In the genomic region with DNA sequence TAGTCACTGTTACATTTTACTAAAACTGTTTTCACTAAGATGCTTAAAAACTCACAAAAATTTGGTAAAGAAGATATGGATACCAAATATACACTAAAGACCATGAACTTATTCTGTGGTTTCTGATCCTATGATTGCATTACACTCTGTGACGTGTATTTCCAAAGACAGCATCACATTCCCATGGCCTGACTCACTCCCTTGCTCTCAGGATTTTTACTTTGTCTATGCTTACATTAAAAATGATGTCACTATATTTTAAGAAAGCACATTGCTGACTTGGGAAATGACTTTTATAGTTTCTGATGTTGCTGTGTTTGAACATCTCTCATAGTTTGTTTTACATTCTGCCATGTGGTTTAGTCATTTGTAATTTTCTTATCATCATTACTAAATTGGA, we compare ENCODE assay signal across 25 cellular contexts.
DNase-seq lines count a peak whose midpoint lies in the region; TF ChIP-seq lines count a peak whose summit lies in the region.
"Had no signal": no experiment of that assay in that cellular context is flagged by ENCODE, and none has a peak within 500 bp of the region (broad histone marks: within the 10 kb centered on the region; RNA-seq: fewer than 3 reads in every experiment).

No MANE protein-coding gene starts in this region.

- POLR2A ChIA-PET in MCF 10A (lab: Yijun Ruan, JAX), result no interaction called here

- TF ChIP-seq POLR2A in breast epithelium (IDR thresholded peaks at IDR 0.05), result no peak

- no peaks in the 10 kb centered on the region for H3K36me3 Mint-ChIP-seq in MCF 10A (ENCODE audit: insufficient read depth, unreplicated experiment)
- H3K36me3 Mint-ChIP-seq: IgD-negative memory B cell had no signal

- BruUV-seq in MCF 10A (replicated peaks; lab: Mats Ljungman, UMichigan), result no TSS peak

- intact Hi-C loops in MCF 10A (cut with micrococcal nuclease) (no loop called here), breast epithelium (cut with DNase I; ENCODE audit: low total_unique reads) (no loop called here)

- no peak overlapping the region for H3K4me3 Mint-ChIP-seq in MCF 10A (ENCODE audit: unreplicated experiment)
- H3K4me3 Mint-ChIP-seq: activated CD4-positive, alpha-beta T cell treated with anti-CD3 and anti-CD28 coated beads, Interleukin-2, amount 10 ng/mL, durations not matched to agents 24 days and 14 days; activated naive CD8-positive, alpha-beta T cell treated with anti-CD3 and anti-CD28 coated beads, Interleukin-2, amount 50 U/mL, for 24 hours; central memory CD8-positive, alpha-beta T cell; IgD-negative memory B cell; nephron progenitor cell had no signal

- H3K36me3 ChIP-seq in breast epithelium, result no peaks in the 10 kb centered on the region
- H3K36me3 ChIP-seq: BLaER1, Peyer's patch, uterus had no signal

- in situ Hi-C loops in astrocyte of the spinal cord (cut with HindIII; ENCODE audit: low sequenced_read_pairs), result no loop called here

- no peaks in the 10 kb centered on the region for H3K4me1 Mint-ChIP-seq in MCF 10A (ENCODE audit: insufficient read depth, unreplicated experiment)
- H3K4me1 Mint-ChIP-seq: activated CD4-positive, alpha-beta T cell treated with anti-CD3 and anti-CD28 coated beads, Interleukin-2, amount 10 ng/mL, durations not matched to agents 24 days and 14 days; activated naive CD8-positive, alpha-beta T cell treated with anti-CD3 and anti-CD28 coated beads, Interleukin-2, amount 50 U/mL, for 24 hours; central memory CD8-positive, alpha-beta T cell; IgD-negative memory B cell; nephron progenitor cell had no signal

- H3K4me3 ChIP-seq in breast epithelium, result no peak overlapping the region
- no peak overlapping the region for H3K4me3 ChIP-seq in astrocyte of the spinal cord (ENCODE audit: low read depth, low read length)
- H3K4me3 ChIP-seq: BLaER1, Peyer's patch, smooth muscle cell, uterus had no signal

- no peaks in the 10 kb centered on the region for H3K4me1 ChIP-seq in breast epithelium
- H3K4me1 ChIP-seq: BLaER1, Peyer's patch, uterus had no signal

- TF ChIP-seq CTCF in MCF 10A (IDR thresholded peaks at IDR 0.05; ENCODE audit: unreplicated experiment) (no peak), breast epithelium (IDR thresholded peaks at IDR 0.05) (no peak), astrocyte of the spinal cord (IDR thresholded peaks at IDR 0.05; ENCODE audit: low read depth, low read length) (no peak)

- peaks cover 0 to 5% of the 10 kb centered on the region in 2 donors for H3K9me3 ChIP-seq in breast epithelium
- H3K9me3 ChIP-seq: Peyer's patch, uterus had no signal

- peaks cover 0 to 4% of the 10 kb centered on the region in 2 donors for H3K27me3 ChIP-seq in breast epithelium
- H3K27me3 ChIP-seq: Peyer's patch, uterus had no signal

- no peak overlapping the region for H3K27ac Mint-ChIP-seq in MCF 10A (ENCODE audit: low read depth, unreplicated experiment)
- H3K27ac Mint-ChIP-seq: activated CD4-positive, alpha-beta T cell treated with anti-CD3 and anti-CD28 coated beads, Interleukin-2, amount 10 ng/mL, durations not matched to agents 24 days and 14 days; activated naive CD8-positive, alpha-beta T cell treated with anti-CD3 and anti-CD28 coated beads, Interleukin-2, amount 50 U/mL, for 24 hours; activated T-helper 2 cell treated with anti-CD3 and anti-CD28 coated beads, Interferon-gamma antibody, Interleukin-2, Interleukin-4, amounts not matched to agents 10 μg/mL and 5 μg/mL and 100 μg/mL, durations not matched to agents 14 hours and 24 hours and 36 hours; IgD-negative memory B cell; nephron progenitor cell had no signal

- H3K27me3 Mint-ChIP-seq in MCF 10A (ENCODE audit: insufficient read depth, unreplicated experiment), result no peaks in the 10 kb centered on the region
- H3K27me3 Mint-ChIP-seq: activated CD4-positive, alpha-beta T cell treated with anti-CD3 and anti-CD28 coated beads, Interleukin-2, amount 10 ng/mL, durations not matched to agents 24 days and 14 days; activated naive CD8-positive, alpha-beta T cell treated with anti-CD3 and anti-CD28 coated beads, Interleukin-2, amount 50 U/mL, for 24 hours; central memory CD8-positive, alpha-beta T cell; IgD-negative memory B cell had no signal

- peaks cover 15% of the 10 kb centered on the region for H3K9me3 Mint-ChIP-seq in MCF 10A (ENCODE audit: unreplicated experiment)
- H3K9me3 Mint-ChIP-seq: activated naive CD8-positive, alpha-beta T cell treated with anti-CD3 and anti-CD28 coated beads, Interleukin-2, amount 50 U/mL, for 24 hours; activated T-helper 2 cell treated with anti-CD3 and anti-CD28 coated beads, Interferon-gamma antibody, Interleukin-2, Interleukin-4, amounts not matched to agents 10 μg/mL and 5 μg/mL and 100 μg/mL, durations not matched to agents 14 hours and 24 hours and 36 hours; IgD-negative memory B cell had no signal

- no peak overlapping the region for H3K27ac ChIP-seq in breast epithelium
- H3K27ac ChIP-seq: BLaER1, Peyer's patch, uterus had no signal

- CTCF ChIA-PET in MCF 10A (lab: Yijun Ruan, JAX), result no interaction called here

- DNase-seq in MCF 10A (ENCODE audit: unreplicated experiment) (peak; percentile 42), breast epithelium (ENCODE audit: low spot score in 2 of 2) (no peak), astrocyte of the spinal cord (ENCODE audit: low read depth, low spot score) (peak; percentile 65), fibroblast of the conjunctiva (ENCODE audit: low read depth) (peak; percentile 8), stromal cell of bone marrow (ENCODE audit: low read depth) (peak; percentile 17), NAMALWA (ENCODE audit: low spot score) (no peak), NCI-H748 treated with DMSO at 0.1 percent for 48 hours (lab: John Stamatoyannopoulos, UW) (no peak)
- DNase-seq in activated T-cell treated with anti-CD3 and anti-CD28 coated beads, Interleukin-2, amount 50 U/mL, for 48 hours, result no peak
- DNase-seq: 8988T; activated CD4-positive, alpha-beta T cell treated with anti-CD3 and anti-CD28 coated beads, Interleukin-2, amount 10 ng/mL, durations not matched to agents 24 days and 14 days; activated naive CD8-positive, alpha-beta T cell treated with anti-CD3 and anti-CD28 coated beads, Interleukin-2, amount 50 U/mL, for 24 hours; effector CD8-positive, alpha-beta T cell; H7; left colon; midbrain; NCI-H2029; nephron progenitor cell; Peyer's patch; stimulated activated CD4-positive, alpha-beta T cell treated with anti-CD3 and anti-CD28 coated beads, Interleukin-4, amount 100 ng/mL, for 1 hour; uterus had no signal

Comparison
In these comparisons a context has a peak if more than half of its experiments do, and no peak if none do; other contexts are left out.
1. DNase-seq: peak in MCF 10A (single experiment), astrocyte of the spinal cord (single experiment), fibroblast of the conjunctiva (single experiment) and stromal cell of bone marrow (single experiment); none in breast epithelium (0 of 2), activated T-cell treated with anti-CD3 and anti-CD28 coated beads, Interleukin-2, amount 50 U/mL, for 48 hours (0 of 2), NAMALWA (single experiment) and NCI-H748 treated with DMSO at 0.1 percent for 48 hours (single experiment).